Comparison of ENCODE assay signal across 1 cellular context in genomic region chr17:46194393-46195216, GRCh38.
TF ChIP-seq lines count a peak whose summit lies in the region.

No MANE protein-coding gene starts in this region.

TF ChIP-seq in SK-N-SH treated with all-trans-retinoic acid at 6 μM for 48 hours, 23 proteins besides CTCF, POLR2A, EP300 and RAD21 (continued from another document):
- TF ChIP-seq ZNF565 (CRISPR knock-in tag; conservative IDR thresholded peaks at IDR 0.05; ENCODE audit: low read depth) (no peak), CSRNP3 (CRISPR knock-in tag; IDR thresholded peaks at IDR 0.05) (no peak), GLIS3 (CRISPR knock-in tag; IDR thresholded peaks at IDR 0.05) (no peak), RARB (CRISPR knock-in tag; IDR thresholded peaks at IDR 0.05) (no peak), PPARA (CRISPR knock-in tag; IDR thresholded peaks at IDR 0.05; ENCODE audit: borderline replicate concordance) (no peak), CSDC2 (CRISPR knock-in tag; IDR thresholded peaks at IDR 0.05) (no peak)
